26 cellular contexts compared by ENCODE assay signal in the genomic region with DNA sequence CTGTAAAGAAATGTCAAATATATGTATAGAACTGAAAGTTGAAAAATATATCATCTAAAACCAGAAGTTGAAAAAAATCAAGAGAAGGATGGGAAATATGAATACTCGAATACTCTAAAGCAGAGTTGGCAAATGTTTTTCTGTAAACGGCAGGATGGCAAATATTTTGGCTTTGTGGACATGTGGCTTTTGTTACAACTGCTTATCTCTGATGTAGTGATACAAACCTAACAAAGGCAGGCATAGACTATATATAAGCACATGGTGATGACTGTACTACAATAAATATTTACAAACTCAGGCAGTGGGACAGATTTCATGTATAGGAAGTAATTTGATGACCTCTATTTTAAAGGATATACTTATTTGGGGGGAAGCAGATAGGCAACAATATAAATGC.
"Had no signal": no experiment of that assay in that cellular context is flagged by ENCODE, and none has a peak within 500 bp of the region (broad histone marks: within the 10 kb centered on the region; RNA-seq: fewer than 3 reads in every experiment).

No MANE protein-coding gene starts in this region.

- DNase-seq: activated CD4-positive, alpha-beta memory T cell treated with anti-CD3 and anti-CD28 coated beads for 36 hours; activated CD4-positive, alpha-beta T cell treated with anti-CD3 and anti-CD28 coated beads, Interleukin-2, amount 10 ng/mL, durations not matched to agents 7 days and 5 days; activated CD4-positive, CD25-positive, alpha-beta regulatory T cell; activated CD8-positive, alpha-beta memory T cell treated with anti-CD3 and anti-CD28 coated beads for 24 hours; activated effector memory CD4-positive, alpha-beta T cell treated with anti-CD3 and anti-CD28 coated beads, Interleukin-2, amount 50 U/mL, for 16 hours; activated naive CD4-positive, alpha-beta T cell treated with Interleukin-2 at 50 U/mL for 16 hours; activated naive CD8-positive, alpha-beta T cell treated with anti-CD3 and anti-CD28 coated beads, Interleukin-2, amount 50 U/mL, for 24 hours; activated T-cell treated with anti-CD3 and anti-CD28 coated beads, Interleukin-2, amount 50 U/mL, for 4 hours; amniotic stem cell; body of pancreas; central memory CD4-positive, alpha-beta T cell; KG1; NCI-H1048; NCI-H1694; NCI-H2171 treated with DMSO at 0.1 percent for 48 hours; NCI-H446 treated with DMSO at 0.1 percent for 48 hours; NCI-H524 treated with DMSO at 0.1 percent for 48 hours; NK-92 treated with Interleukin-12 subunit alpha and Interleukin-12 subunit beta, amount 100 ng/mL, for 24 hours; OCI-M1; Peyer's patch; Right ventricle myocardium superior; SJCRH30; T-cell; T-helper 2 cell; T1000 had no signal

- ATAC-seq: activated naive CD4-positive, alpha-beta T cell treated with anti-CD3 and anti-CD28 coated beads, Interleukin-2, amount 50 U/mL, for 72 hours; activated naive CD8-positive, alpha-beta T cell treated with anti-CD3 and anti-CD28 coated beads, Interleukin-2, amount 50 U/mL, for 24 hours; activated T-cell treated with anti-CD3 and anti-CD28 coated beads, Interleukin-2, amount 50 U/mL, for 4 hours; body of pancreas; T-cell had no signal
